Comparison of ENCODE assay signal across 13 cellular contexts in the genomic region with DNA sequence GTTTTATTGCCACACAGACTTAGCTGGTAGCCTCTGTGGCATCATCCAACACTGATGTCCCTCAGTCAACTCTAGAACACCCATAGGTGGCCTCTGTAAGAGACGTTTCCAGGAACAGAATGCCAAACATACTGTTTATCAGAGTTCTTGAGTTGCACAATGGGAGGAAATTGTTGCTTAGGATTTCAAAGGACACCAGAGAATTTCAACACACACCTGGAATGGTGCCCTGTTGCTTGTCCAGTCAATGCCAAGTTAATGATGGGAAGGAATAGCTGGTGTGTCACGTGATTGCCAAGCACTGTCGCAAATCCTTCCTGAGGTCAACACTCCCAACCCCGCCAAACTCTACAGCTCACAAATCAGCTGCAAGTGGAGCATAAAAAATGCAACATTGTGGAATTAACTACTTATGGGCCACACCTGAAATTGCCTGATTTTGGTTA. TPM values are rescaled to one million over a fixed set of nuclear protein-coding genes. Genes with fewer than 3 reads are reported as not detected.
DNase-seq lines count a peak whose midpoint lies in the region; ATAC-seq and TF ChIP-seq lines count a peak whose summit lies in the region.
"Had no signal": no experiment of that assay in that cellular context is flagged by ENCODE, and none has a peak within 500 bp of the region (broad histone marks: within the 10 kb centered on the region; RNA-seq: fewer than 3 reads in every experiment).

No MANE protein-coding gene starts in this region.

- H3K27ac ChIP-seq in Peyer's patch (peak overlapping the region in 1 of 4 donors; percentile 10), parathyroid adenoma (peak overlapping the region; percentile 69)
- H3K27ac ChIP-seq in naive thymus-derived CD4-positive, alpha-beta T cell (ENCODE audit: low read depth, low read length): no peak overlapping the region
- H3K27ac ChIP-seq: SK-N-MC had no signal

- DNase-seq in A172 (ENCODE audit: low spot score): peak; percentile 28
- peak in 2 of 3 donors; percentile 17 to 77 for DNase-seq in Peyer's patch
- peak; percentile 25 for DNase-seq in fibroblast of villous mesenchyme (ENCODE audit: low read depth)
- DNase-seq in HuH-7.5 (ENCODE audit: low spot score): no peak
- no peak for DNase-seq in naive thymus-derived CD4-positive, alpha-beta T cell
- DNase-seq in T1000 (lab: John Stamatoyannopoulos, UW): no peak
- DNase-seq: activated CD8-positive, alpha-beta T cell treated with anti-CD3 and anti-CD28 coated beads, Interleukin-2, amount 10 ng/mL, durations not matched to agents 7 days and 5 days; NCI-H510A treated with DMSO at 0.1 percent for 48 hours had no signal

- no peaks in the 10 kb centered on the region for H3K9me3 Mint-ChIP-seq in naive thymus-derived CD4-positive, alpha-beta T cell

- no peak for ATAC-seq in HG02642 (IDR thresholded peaks at IDR 0.05; ENCODE audit: poor library complexity, unreplicated experiment)
- ATAC-seq in naive thymus-derived CD4-positive, alpha-beta T cell: no peak
- ATAC-seq: activated CD8-positive, alpha-beta T cell treated with anti-CD3 and anti-CD28 coated beads, Interleukin-2, amount 10 ng/mL, durations not matched to agents 7 days and 5 days had no signal

- no peak overlapping the region for H3K27ac Mint-ChIP-seq in naive thymus-derived CD4-positive, alpha-beta T cell
- H3K27ac Mint-ChIP-seq: activated CD8-positive, alpha-beta T cell treated with anti-CD3 and anti-CD28 coated beads, Interleukin-2, amount 10 ng/mL, durations not matched to agents 7 days and 5 days had no signal

- CTCF ChIA-PET in naive thymus-derived CD4-positive, alpha-beta T cell (lab: Charles Lee): no interaction called here

- H3K36me3 Mint-ChIP-seq in naive thymus-derived CD4-positive, alpha-beta T cell: no peaks in the 10 kb centered on the region

- no peak overlapping the region for H2AFZ ChIP-seq in parathyroid adenoma

- H3K4me3 ChIP-seq in Peyer's patch (no peak overlapping the region), fibroblast of villous mesenchyme (ENCODE audit: low read depth, low read length) (no peak overlapping the region), parathyroid adenoma (ENCODE audit: low read depth, low read length) (no peak overlapping the region)
- H3K4me3 ChIP-seq in naive thymus-derived CD4-positive, alpha-beta T cell (ENCODE audit: low read length): no peak overlapping the region
- H3K4me3 ChIP-seq: ascending aorta, SK-N-MC had no signal

- no peak for TF ChIP-seq POLR2A in Peyer's patch (IDR thresholded peaks at IDR 0.05)

- intact Hi-C loops in naive thymus-derived CD4-positive, alpha-beta T cell (cut with micrococcal nuclease): no loop called here

- H3K36me3 ChIP-seq in Peyer's patch (no peaks in the 10 kb centered on the region), parathyroid adenoma (ENCODE audit: control insufficient read depth, insufficient read depth, low read length) (no peaks in the 10 kb centered on the region)
- H3K36me3 ChIP-seq in naive thymus-derived CD4-positive, alpha-beta T cell (ENCODE audit: control insufficient read depth in 2 of 3, insufficient read depth in 3 of 3, low read length in 3 of 3): no peaks in the 10 kb centered on the region
- H3K36me3 ChIP-seq: ascending aorta had no signal

- H3K79me2 ChIP-seq in parathyroid adenoma: no peaks in the 10 kb centered on the region

- H3K4me3 Mint-ChIP-seq in naive thymus-derived CD4-positive, alpha-beta T cell: no peak overlapping the region
- H3K4me3 Mint-ChIP-seq: activated CD8-positive, alpha-beta T cell treated with anti-CD3 and anti-CD28 coated beads, Interleukin-2, amount 10 ng/mL, durations not matched to agents 7 days and 5 days had no signal

- POLR2A ChIA-PET in naive thymus-derived CD4-positive, alpha-beta T cell (lab: Charles Lee): no interaction called here

- peaks cover 0 to 8% (median 5%) of the 10 kb centered on the region in 5 donors for H3K27me3 Mint-ChIP-seq in naive thymus-derived CD4-positive, alpha-beta T cell

- no peak for TF ChIP-seq CTCF in Peyer's patch (IDR thresholded peaks at IDR 0.05)
- TF ChIP-seq CTCF in fibroblast of villous mesenchyme (IDR thresholded peaks at IDR 0.05; ENCODE audit: insufficient read depth, low read depth, low read length): no peak
- TF ChIP-seq CTCF in parathyroid adenoma (IDR thresholded peaks at IDR 0.05): no peak

- H3K4me1 ChIP-seq in Peyer's patch (peaks cover 0 to 3% (median 0%) of the 10 kb centered on the region in 4 donors), parathyroid adenoma (no peaks in the 10 kb centered on the region)
- no peaks in the 10 kb centered on the region for H3K4me1 ChIP-seq in naive thymus-derived CD4-positive, alpha-beta T cell (ENCODE audit: control insufficient read depth in 2 of 2, insufficient read depth in 2 of 2, low read length in 2 of 2)
- H3K4me1 ChIP-seq: ascending aorta had no signal

- H3K4me1 Mint-ChIP-seq in naive thymus-derived CD4-positive, alpha-beta T cell: peaks cover 0 to 2% (median 0%) of the 10 kb centered on the region in 7 donors

- H3K27me3 ChIP-seq in Peyer's patch: no peaks in the 10 kb centered on the region
- H3K27me3 ChIP-seq in parathyroid adenoma (ENCODE audit: control insufficient read depth, insufficient read depth, low read length): no peaks in the 10 kb centered on the region
- no peaks in the 10 kb centered on the region for H3K27me3 ChIP-seq in naive thymus-derived CD4-positive, alpha-beta T cell (ENCODE audit: control insufficient read depth in 2 of 2, insufficient read depth in 2 of 2, low read length in 2 of 2)
- H3K27me3 ChIP-seq: ascending aorta had no signal

- H3K9me3 ChIP-seq in Peyer's patch (no peaks in the 10 kb centered on the region), parathyroid adenoma (ENCODE audit: control insufficient read depth, low read length) (no peaks in the 10 kb centered on the region)
- no peaks in the 10 kb centered on the region for H3K9me3 ChIP-seq in naive thymus-derived CD4-positive, alpha-beta T cell (ENCODE audit: control insufficient read depth in 2 of 3, low read length in 3 of 3)
- H3K9me3 ChIP-seq: ascending aorta had no signal

- no peak overlapping the region for H3K9ac ChIP-seq in parathyroid adenoma

- H3K4me2 ChIP-seq in parathyroid adenoma (ENCODE audit: low read length): no peak overlapping the region

RNA-seq across cellular contexts. Expression of a gene that starts 28.6 kb away (rescaled TPM):
- total RNA-seq in A172 (2014; rRNA removed; shearing (Covaris generic)): 123 and 142 TPM in 2 replicates
- 100 to 1,000 TPM in 1 of 4 donors, 10 to 100 TPM in 3; 66.8 to 103 (median 74.2) TPM for total RNA-seq in Peyer's patch
- 5.8 and 6.0 TPM in 2 replicates for total RNA-seq in fibroblast of villous mesenchyme
- total RNA-seq in naive thymus-derived CD4-positive, alpha-beta T cell: 10 to 100 TPM in 4 of 5 experiments, 1 to 10 TPM in 1; 7.4 to 18.9 (median 12.2) TPM
- polyA plus RNA-seq in naive thymus-derived CD4-positive, alpha-beta T cell: 10 to 100 TPM; 35.0 to 38.0 TPM

RNA-seq across cellular contexts. Expression of a gene that starts 37.8 kb away (rescaled TPM):
- total RNA-seq in A172 (2014; rRNA removed; shearing (Covaris generic)): not detected in 2 replicates
- not detected for total RNA-seq in Peyer's patch
- total RNA-seq in fibroblast of villous mesenchyme: not detected in 2 replicates
- not detected for total RNA-seq in naive thymus-derived CD4-positive, alpha-beta T cell
- not detected for polyA plus RNA-seq in naive thymus-derived CD4-positive, alpha-beta T cell
- total RNA-seq: A673; activated CD8-positive, alpha-beta T cell treated with anti-CD3 and anti-CD28 coated beads, Interleukin-2, amount 10 ng/mL, durations not matched to agents 7 days and 5 days had no signal

RNA-seq across cellular contexts. Expression of a gene that starts 50.0 kb away (rescaled TPM):
- 0.24 TPM in 1 of 2 replicates, not detected in the other for total RNA-seq in A172 (2014; rRNA removed; shearing (Covaris generic))
- total RNA-seq in Peyer's patch: 10 to 100 TPM in 1 of 4 donors, 1 to 10 TPM in 1, not detected in 2; 2.4 to 13.2 TPM
- total RNA-seq in fibroblast of villous mesenchyme: not detected in 2 replicates
- total RNA-seq in naive thymus-derived CD4-positive, alpha-beta T cell: 10 to 100 TPM in 1 of 5 experiments, 1 to 10 TPM in 1, under 1 TPM in 3; 0.27 to 41.4 (median 0.51) TPM
- under 1 TPM; 0.15 to 0.43 TPM for polyA plus RNA-seq in naive thymus-derived CD4-positive, alpha-beta T cell
- total RNA-seq: ascending aorta had no signal

Comparison
In these comparisons a context has a peak if more than half of its experiments do, and no peak if none do; other contexts are left out.
1. DNase-seq: peak in A172 (single experiment), Peyer's patch (2 of 3) and fibroblast of villous mesenchyme (single experiment); none in HuH-7.5 (single experiment), naive thymus-derived CD4-positive, alpha-beta T cell (0 of 9) and T1000 (single experiment).